ENCODE assay signal across 36 cellular contexts in genomic region chr3:81696090-81696489, GRCh38.
"Had no signal": no experiment of that assay in that cellular context is flagged by ENCODE, and none has a peak within 500 bp of the region (broad histone marks: within the 10 kb centered on the region; RNA-seq: fewer than 3 reads in every experiment).

No MANE protein-coding gene starts in this region.

- H3K36me3 Mint-ChIP-seq: brain had no signal

- H3K36me3 ChIP-seq: cardiac muscle cell had no signal

- ATAC-seq: activated CD8-positive, alpha-beta memory T cell treated with anti-CD3 and anti-CD28 coated beads, Interleukin-2, amount 10 ng/mL, durations not matched to agents 7 days and 5 days; activated CD8-positive, alpha-beta T cell treated with anti-CD3 and anti-CD28 coated beads, Interleukin-2, amount 10 ng/mL, durations not matched to agents 7 days and 5 days; activated naive CD8-positive, alpha-beta T cell treated with anti-CD3 and anti-CD28 coated beads, Interleukin-2, amount 50 U/mL, for 24 hours had no signal

- H3K4me1 Mint-ChIP-seq: activated B cell treated with CpG ODN at 0.5 μM for 24 hours; activated CD4-positive, alpha-beta memory T cell treated with anti-CD3 and anti-CD28 coated beads, Interleukin-2, amount 10 ng/mL, durations not matched to agents 7 days and 5 days; activated CD4-positive, alpha-beta T cell treated with anti-CD3 and anti-CD28 coated beads, Interleukin-2, amount 10 ng/mL, durations not matched to agents 7 days and 5 days; activated CD8-positive, alpha-beta memory T cell treated with anti-CD3 and anti-CD28 coated beads, Interleukin-2, amount 10 ng/mL, durations not matched to agents 7 days and 5 days; activated naive CD4-positive, alpha-beta T cell treated with anti-CD3 and anti-CD28 coated beads, Interleukin-2, amount 10 ng/mL, durations not matched to agents 7 days and 5 days; activated naive CD4-positive, alpha-beta T cell treated with anti-CD3 and anti-CD28 coated beads, Interleukin-2, amount 50 U/mL, for 24 hours; activated naive CD8-positive, alpha-beta T cell treated with anti-CD3 and anti-CD28 coated beads, Interleukin-2, amount 10 ng/mL, durations not matched to agents 7 days and 5 days; activated naive CD8-positive, alpha-beta T cell treated with anti-CD3 and anti-CD28 coated beads, Interleukin-2, amount 50 U/mL, for 24 hours; central memory CD8-positive, alpha-beta T cell had no signal

- H3K9me3 Mint-ChIP-seq: activated B cell treated with CpG ODN at 0.5 μM for 24 hours; activated CD4-positive, alpha-beta memory T cell treated with anti-CD3 and anti-CD28 coated beads, Interleukin-2, amount 10 ng/mL, durations not matched to agents 7 days and 5 days; activated CD4-positive, alpha-beta T cell treated with anti-CD3 and anti-CD28 coated beads, Interleukin-2, amount 10 ng/mL, durations not matched to agents 7 days and 5 days; activated naive CD4-positive, alpha-beta T cell treated with anti-CD3 and anti-CD28 coated beads, Interleukin-2, amount 10 ng/mL, durations not matched to agents 7 days and 5 days; activated naive CD4-positive, alpha-beta T cell treated with anti-CD3 and anti-CD28 coated beads, Interleukin-2, amount 50 U/mL, for 24 hours; activated naive CD8-positive, alpha-beta T cell treated with anti-CD3 and anti-CD28 coated beads, Interleukin-2, amount 10 ng/mL, durations not matched to agents 7 days and 5 days; activated naive CD8-positive, alpha-beta T cell treated with anti-CD3 and anti-CD28 coated beads, Interleukin-2, amount 50 U/mL, for 24 hours; activated T-cell treated with anti-CD3 and anti-CD28 coated beads, Interleukin-2, amount 50 U/mL, for 24 hours; activated T-helper 2 cell treated with anti-CD3 and anti-CD28 coated beads, Interferon-gamma antibody, Interleukin-2, Interleukin-4, amounts not matched to agents 10 μg/mL and 5 μg/mL and 100 μg/mL, durations not matched to agents 14 hours and 24 hours and 36 hours; brain; central memory CD8-positive, alpha-beta T cell; T-helper 1 cell treated with Interleukin-12 subunit alpha and Interleukin-12 subunit beta and Interleukin-4 antibody, amounts not matched to agents 30 μg/mL and 1 μg/mL, for 36 hours; T-helper 2 cell treated with Interferon-gamma antibody and Interleukin-4, amounts not matched to agents 5 μg/mL and 100 μg/mL, for 36 hours had no signal

- FAIRE-seq: bronchial epithelial cell, TTC549 had no signal

- H3K9me3 ChIP-seq: ascending aorta had no signal

- H3K4me1 ChIP-seq: ascending aorta had no signal

- H3K27me3 Mint-ChIP-seq: activated B cell treated with CpG ODN at 0.5 μM for 24 hours; activated CD4-positive, alpha-beta memory T cell treated with anti-CD3 and anti-CD28 coated beads, Interleukin-2, amount 10 ng/mL, durations not matched to agents 7 days and 5 days; activated CD4-positive, alpha-beta T cell treated with anti-CD3 and anti-CD28 coated beads, Interleukin-2, amount 10 ng/mL, durations not matched to agents 7 days and 5 days; activated CD8-positive, alpha-beta memory T cell treated with anti-CD3 and anti-CD28 coated beads, Interleukin-2, amount 10 ng/mL, durations not matched to agents 7 days and 5 days; activated naive CD4-positive, alpha-beta T cell treated with anti-CD3 and anti-CD28 coated beads, Interleukin-2, amount 10 ng/mL, durations not matched to agents 7 days and 5 days; activated naive CD4-positive, alpha-beta T cell treated with anti-CD3 and anti-CD28 coated beads, Interleukin-2, amount 50 U/mL, for 24 hours; activated naive CD8-positive, alpha-beta T cell; activated naive CD8-positive, alpha-beta T cell treated with anti-CD3 and anti-CD28 coated beads, Interleukin-2, amount 10 ng/mL, durations not matched to agents 7 days and 5 days; activated naive CD8-positive, alpha-beta T cell treated with anti-CD3 and anti-CD28 coated beads, Interleukin-2, amount 50 U/mL, for 24 hours; activated T-cell treated with anti-CD3 and anti-CD28 coated beads, Interleukin-2, amount 50 U/mL, for 24 hours; brain; central memory CD8-positive, alpha-beta T cell had no signal

- H3K4me3 Mint-ChIP-seq: activated B cell treated with CpG ODN at 0.5 μM for 24 hours; activated CD4-positive, alpha-beta memory T cell treated with anti-CD3 and anti-CD28 coated beads, Interleukin-2, amount 10 ng/mL, durations not matched to agents 7 days and 5 days; activated CD4-positive, alpha-beta T cell treated with anti-CD3 and anti-CD28 coated beads, Interleukin-2, amount 10 ng/mL, durations not matched to agents 7 days and 5 days; activated CD8-positive, alpha-beta memory T cell treated with anti-CD3 and anti-CD28 coated beads, Interleukin-2, amount 10 ng/mL, durations not matched to agents 7 days and 5 days; activated CD8-positive, alpha-beta T cell treated with anti-CD3 and anti-CD28 coated beads, Interleukin-2, amount 10 ng/mL, durations not matched to agents 7 days and 5 days; activated naive CD4-positive, alpha-beta T cell treated with anti-CD3 and anti-CD28 coated beads, Interleukin-2, amount 10 ng/mL, durations not matched to agents 7 days and 5 days; activated naive CD4-positive, alpha-beta T cell treated with anti-CD3 and anti-CD28 coated beads, Interleukin-2, amount 50 U/mL, for 24 hours; activated naive CD8-positive, alpha-beta T cell; activated naive CD8-positive, alpha-beta T cell treated with anti-CD3 and anti-CD28 coated beads, Interleukin-2, amount 10 ng/mL, durations not matched to agents 7 days and 5 days; activated naive CD8-positive, alpha-beta T cell treated with anti-CD3 and anti-CD28 coated beads, Interleukin-2, amount 50 U/mL, for 24 hours; activated T-cell treated with anti-CD3 and anti-CD28 coated beads, Interleukin-2, amount 50 U/mL, for 24 hours; brain; central memory CD8-positive, alpha-beta T cell; T-helper 1 cell treated with Interleukin-12 subunit alpha and Interleukin-12 subunit beta and Interleukin-4 antibody, amounts not matched to agents 30 μg/mL and 1 μg/mL, for 36 hours; T-helper 2 cell treated with Interferon-gamma antibody and Interleukin-4, amounts not matched to agents 5 μg/mL and 100 μg/mL, for 36 hours had no signal

- H3K27ac Mint-ChIP-seq: activated B cell treated with CpG ODN at 0.5 μM for 24 hours; activated CD4-positive, alpha-beta memory T cell treated with anti-CD3 and anti-CD28 coated beads, Interleukin-2, amount 10 ng/mL, durations not matched to agents 7 days and 5 days; activated CD4-positive, alpha-beta T cell treated with anti-CD3 and anti-CD28 coated beads, Interleukin-2, amount 10 ng/mL, durations not matched to agents 7 days and 5 days; activated CD8-positive, alpha-beta memory T cell treated with anti-CD3 and anti-CD28 coated beads, Interleukin-2, amount 10 ng/mL, durations not matched to agents 7 days and 5 days; activated CD8-positive, alpha-beta T cell treated with anti-CD3 and anti-CD28 coated beads, Interleukin-2, amount 10 ng/mL, durations not matched to agents 7 days and 5 days; activated naive CD4-positive, alpha-beta T cell treated with anti-CD3 and anti-CD28 coated beads, Interleukin-2, amount 10 ng/mL, durations not matched to agents 7 days and 5 days; activated naive CD4-positive, alpha-beta T cell treated with anti-CD3 and anti-CD28 coated beads, Interleukin-2, amount 50 U/mL, for 24 hours; activated naive CD8-positive, alpha-beta T cell; activated naive CD8-positive, alpha-beta T cell treated with anti-CD3 and anti-CD28 coated beads, Interleukin-2, amount 10 ng/mL, durations not matched to agents 7 days and 5 days; activated naive CD8-positive, alpha-beta T cell treated with anti-CD3 and anti-CD28 coated beads, Interleukin-2, amount 50 U/mL, for 24 hours; activated T-cell treated with anti-CD3 and anti-CD28 coated beads, Interleukin-2, amount 50 U/mL, for 24 hours; activated T-helper 2 cell treated with anti-CD3 and anti-CD28 coated beads, Interferon-gamma antibody, Interleukin-2, Interleukin-4, amounts not matched to agents 10 μg/mL and 5 μg/mL and 100 μg/mL, durations not matched to agents 14 hours and 24 hours and 36 hours; brain; T-helper 1 cell treated with Interleukin-12 subunit alpha and Interleukin-12 subunit beta and Interleukin-4 antibody, amounts not matched to agents 30 μg/mL and 1 μg/mL, for 36 hours; T-helper 2 cell treated with Interferon-gamma antibody and Interleukin-4, amounts not matched to agents 5 μg/mL and 100 μg/mL, for 36 hours had no signal

- H3K27ac ChIP-seq: ascending aorta, cardiac muscle cell, VCaP had no signal

- H3K4me3 ChIP-seq: ascending aorta, cardiac muscle cell had no signal

- H3K27me3 ChIP-seq: ascending aorta, cardiac muscle cell had no signal

- DNase-seq: activated B cell treated with CpG ODN at 0.5 μM for 24 hours; activated CD4-positive, alpha-beta memory T cell treated with anti-CD3 and anti-CD28 coated beads, Interleukin-2, amount 10 ng/mL, durations not matched to agents 7 days and 5 days; activated CD4-positive, alpha-beta T cell treated with anti-CD3 and anti-CD28 coated beads for 4 hours; activated CD4-positive, alpha-beta T cell treated with anti-CD3 and anti-CD28 coated beads, Interleukin-2, amount 10 ng/mL, durations not matched to agents 7 days and 5 days; activated CD4-positive, alpha-beta T cell treated with anti-CD3 and anti-CD28 coated beads, Interleukin-2, amount 50 U/mL, for 48 hours; activated CD4-positive, CD25-positive, alpha-beta regulatory T cell treated with anti-CD3 and anti-CD28 coated beads, Interleukin-2, amount 50 U/mL, for 72 hours; activated CD8-positive, alpha-beta memory T cell treated with anti-CD3 and anti-CD28 coated beads for 24 hours; activated CD8-positive, alpha-beta memory T cell treated with anti-CD3 and anti-CD28 coated beads, Interleukin-2, amount 10 ng/mL, durations not matched to agents 7 days and 5 days; activated CD8-positive, alpha-beta memory T cell treated with anti-CD3 and anti-CD28 coated beads, Interleukin-2, amount 50 U/mL, for 48 hours; activated CD8-positive, alpha-beta T cell treated with anti-CD3 and anti-CD28 coated beads, Interleukin-2, amount 10 ng/mL, durations not matched to agents 7 days and 5 days; activated effector memory CD4-positive, alpha-beta T cell treated with Interleukin-2 at 50 U/mL for 16 hours; activated gamma-delta T cell; activated naive CD4-positive, alpha-beta T cell treated with anti-CD3 and anti-CD28 coated beads, Interleukin-2, amount 10 ng/mL, durations not matched to agents 7 days and 5 days; activated naive CD4-positive, alpha-beta T cell treated with Interleukin-2 at 50 U/mL for 16 hours; activated naive CD8-positive, alpha-beta T cell treated with anti-CD3 and anti-CD28 coated beads, Interleukin-2, amount 10 ng/mL, durations not matched to agents 7 days and 5 days; activated naive CD8-positive, alpha-beta T cell treated with anti-CD3 and anti-CD28 coated beads, Interleukin-2, amount 50 U/mL, for 24 hours; activated T-cell treated with anti-CD3 and anti-CD28 coated beads, Interleukin-2, amount 50 U/mL, for 24 hours; activated T-cell treated with anti-CD3 and anti-CD28 coated beads, Interleukin-2, amount 50 U/mL, for 48 hours; amygdala; anterior cingulate cortex; caudate nucleus; cerebellar nuclear complex; T-helper 1 cell; T-helper 9 cell had no signal
